In genomic region chr17:66733759-66734158, GRCh38 we compare ENCODE assay signal across 28 cellular contexts.
"Had no signal": no experiment of that assay in that cellular context is flagged by ENCODE, and none has a peak within 500 bp of the region (broad histone marks: within the 10 kb centered on the region; RNA-seq: fewer than 3 reads in every experiment).

No MANE protein-coding gene starts in this region.

- H3K4me3 ChIP-seq: mucosa of descending colon, pancreas, psoas muscle, right atrium auricular region, smooth muscle cell, stomach, thyroid gland, upper lobe of left lung, vagina had no signal

- H3K27ac Mint-ChIP-seq: activated CD4-positive, alpha-beta memory T cell treated with anti-CD3 and anti-CD28 coated beads for 36 hours; activated naive CD8-positive, alpha-beta T cell treated with anti-CD3 and anti-CD28 coated beads, Interleukin-2, amount 50 U/mL, for 24 hours; nephron progenitor cell; stimulated activated naive B cell treated with anti-CD40 and anti-IgM and Interleukin-4, amounts not matched to agents 10 μg/mL and 1 μg/mL and 100 μg/mL, for 72 hours; T-helper 2 cell treated with Interferon-gamma antibody and Interleukin-4, amounts not matched to agents 5 μg/mL and 100 μg/mL, for 36 hours had no signal

- H3K4me1 ChIP-seq: pancreas, psoas muscle, upper lobe of left lung, vagina had no signal

- H3K4me3 Mint-ChIP-seq: activated CD4-positive, alpha-beta memory T cell treated with anti-CD3 and anti-CD28 coated beads for 36 hours; activated naive CD8-positive, alpha-beta T cell treated with anti-CD3 and anti-CD28 coated beads, Interleukin-2, amount 50 U/mL, for 24 hours; central memory CD8-positive, alpha-beta T cell; nephron progenitor cell; stimulated activated naive B cell treated with anti-CD40 and anti-IgM and Interleukin-4, amounts not matched to agents 10 μg/mL and 1 μg/mL and 100 μg/mL, for 72 hours; T-helper 2 cell treated with Interferon-gamma antibody and Interleukin-4, amounts not matched to agents 5 μg/mL and 100 μg/mL, for 36 hours had no signal

- H3K9me3 ChIP-seq: mucosa of descending colon, pancreas, psoas muscle, right atrium auricular region, stomach, thyroid gland, upper lobe of left lung, vagina had no signal

- ATAC-seq: activated naive CD8-positive, alpha-beta T cell treated with anti-CD3 and anti-CD28 coated beads, Interleukin-2, amount 50 U/mL, for 24 hours; left ventricle myocardium superior; mucosa of descending colon; pancreas; psoas muscle; stimulated activated naive B cell treated with anti-CD40 and anti-IgM and Interleukin-4, amounts not matched to agents 10 μg/mL and 1 μg/mL and 100 μg/mL, for 72 hours had no signal

- FAIRE-seq: bronchial epithelial cell, colon, frontal cortex, pancreas had no signal

- H3K4me2 ChIP-seq: smooth muscle cell had no signal

- H3K36me3 ChIP-seq: right atrium auricular region, thyroid gland had no signal

- H3K27me3 Mint-ChIP-seq: activated CD4-positive, alpha-beta memory T cell treated with anti-CD3 and anti-CD28 coated beads for 36 hours; activated naive CD8-positive, alpha-beta T cell treated with anti-CD3 and anti-CD28 coated beads, Interleukin-2, amount 50 U/mL, for 24 hours; central memory CD8-positive, alpha-beta T cell; stimulated activated naive B cell treated with anti-CD40 and anti-IgM and Interleukin-4, amounts not matched to agents 10 μg/mL and 1 μg/mL and 100 μg/mL, for 72 hours had no signal

- H3K4me1 Mint-ChIP-seq: central memory CD8-positive, alpha-beta T cell; nephron progenitor cell had no signal

- DNase-seq: activated CD4-positive, alpha-beta memory T cell treated with anti-CD3 and anti-CD28 coated beads for 36 hours; activated CD4-positive, alpha-beta T cell treated with anti-CD3 and anti-CD28 coated beads for 4 hours; activated CD8-positive, alpha-beta memory T cell treated with anti-CD3 and anti-CD28 coated beads, Interleukin-2, amount 50 U/mL, for 4 hours; activated effector memory CD4-positive, alpha-beta T cell treated with Interleukin-2 at 50 U/mL for 16 hours; activated naive CD4-positive, alpha-beta T cell treated with anti-CD3 and anti-CD28 coated beads, Interleukin-2, amount 50 U/mL, for 16 hours; activated naive CD8-positive, alpha-beta T cell treated with anti-CD3 and anti-CD28 coated beads, Interleukin-2, amount 50 U/mL, for 24 hours; activated T-cell treated with anti-CD3 and anti-CD28 coated beads, Interleukin-2, amount 50 U/mL, for 48 hours; effector CD8-positive, alpha-beta T cell; islet precursor cell; left ventricle myocardium superior; mucosa of descending colon; nephron progenitor cell; pancreas; psoas muscle; stimulated activated CD4-positive, alpha-beta T cell treated with anti-CD3 and anti-CD28 coated beads, Interleukin-1b, Interleukin-23, amount 100 ng/mL, for 48 hours; stimulated activated naive B cell treated with anti-CD40 and anti-IgM and Interleukin-4, amounts not matched to agents 10 μg/mL and 1 μg/mL and 100 μg/mL, for 72 hours; stomach; T-helper 1 cell; thyroid gland; upper lobe of left lung had no signal

- H3K9me3 Mint-ChIP-seq: activated CD4-positive, alpha-beta memory T cell treated with anti-CD3 and anti-CD28 coated beads for 36 hours; activated naive CD8-positive, alpha-beta T cell treated with anti-CD3 and anti-CD28 coated beads, Interleukin-2, amount 50 U/mL, for 24 hours; central memory CD8-positive, alpha-beta T cell; nephron progenitor cell; stimulated activated naive B cell treated with anti-CD40 and anti-IgM and Interleukin-4, amounts not matched to agents 10 μg/mL and 1 μg/mL and 100 μg/mL, for 72 hours; T-helper 2 cell treated with Interferon-gamma antibody and Interleukin-4, amounts not matched to agents 5 μg/mL and 100 μg/mL, for 36 hours had no signal

- H3K27ac ChIP-seq: pancreas, psoas muscle, right atrium auricular region, stomach, thyroid gland, upper lobe of left lung, vagina had no signal

- H3K36me3 Mint-ChIP-seq: stimulated activated naive B cell treated with anti-CD40 and anti-IgM and Interleukin-4, amounts not matched to agents 10 μg/mL and 1 μg/mL and 100 μg/mL, for 72 hours had no signal

- H3K27me3 ChIP-seq: pancreas, right atrium auricular region, stomach, thyroid gland, upper lobe of left lung, vagina had no signal
